Comparison of ENCODE assay signal across 34 cellular contexts in the genomic region with DNA sequence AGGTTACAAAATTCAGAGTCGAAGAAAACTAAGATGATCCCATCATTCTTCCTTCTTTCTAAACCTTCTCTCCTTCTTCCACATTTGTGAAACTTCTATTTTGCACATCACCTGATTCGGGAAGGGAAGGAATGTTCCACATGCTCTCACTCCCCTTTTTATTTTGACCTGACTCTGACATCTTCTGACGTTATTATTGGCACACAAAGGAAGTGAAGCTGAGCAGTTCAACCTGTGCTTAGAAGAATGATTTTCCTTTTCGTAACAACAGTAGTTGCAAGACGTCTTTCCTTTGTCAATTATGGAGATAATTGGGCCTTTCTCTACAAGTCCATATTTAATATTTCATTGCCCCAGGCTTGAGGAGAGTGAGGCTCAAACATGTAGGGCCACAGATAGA. TPM values are rescaled to one million over a fixed set of nuclear protein-coding genes. Genes with fewer than 3 reads are reported as not detected.
DNase-seq lines count a peak whose midpoint lies in the region; ATAC-seq, FAIRE-seq and TF ChIP-seq lines count a peak whose summit lies in the region.
"Had no signal": no experiment of that assay in that cellular context is flagged by ENCODE, and none has a peak within 500 bp of the region (broad histone marks: within the 10 kb centered on the region; RNA-seq: fewer than 3 reads in every experiment).

No MANE protein-coding gene starts in this region.

- H2AFZ ChIP-seq in GM23338 (no peak overlapping the region), astrocyte (ENCODE audit: low read depth, low read length) (no peak overlapping the region)

- FAIRE-seq in astrocyte (lab: Jason Lieb, UNC) = peak; percentile 41
- FAIRE-seq: GM12878, RCC 7860 had no signal

- H3K4me2 ChIP-seq in GM23338 (0 out of 2 replicates have a peak overlapping the region, but pooled peaks have one; percentile 39), astrocyte (ENCODE audit: low read length) (no peak overlapping the region)
- H3K4me2 ChIP-seq: KMS-11 had no signal

- H3K4me1 Mint-ChIP-seq in GM23338 = peaks cover 77% of the 10 kb centered on the region
- peaks cover 11% of the 10 kb centered on the region for H3K4me1 Mint-ChIP-seq in astrocyte (ENCODE audit: low read depth, unreplicated experiment)
- H3K4me1 Mint-ChIP-seq: activated naive CD8-positive, alpha-beta T cell treated with anti-CD3 and anti-CD28 coated beads for 36 hours; stimulated activated naive B cell treated with anti-CD40 and anti-IgM and Interleukin-4, amounts not matched to agents 10 μg/mL and 1 μg/mL and 100 μg/mL, for 72 hours had no signal

- no peak overlapping the region for H3K9ac ChIP-seq in astrocyte (ENCODE audit: low read length)
- H3K9ac ChIP-seq: KMS-11 had no signal

- H3K9me2 ChIP-seq in GM23338 (ENCODE audit: insufficient read depth) = no peaks in the 10 kb centered on the region

- H3K27me3 Mint-ChIP-seq in GM23338 (ENCODE audit: insufficient read depth, low read depth, poor library complexity) (peaks cover 6% of the 10 kb centered on the region), astrocyte (ENCODE audit: low read depth, unreplicated experiment) (peaks cover 6% of the 10 kb centered on the region)

- H3K9me3 ChIP-seq in astrocyte (ENCODE audit: insufficient read depth, low read depth, low read length) = no peaks in the 10 kb centered on the region
- H3K9me3 ChIP-seq: HAP-1, lower lobe of right lung, MG63 had no signal

- H3K36me3 ChIP-seq in GM23338 (ENCODE audit: insufficient read depth) = peaks cover 14% of the 10 kb centered on the region; the same call in 1 of the 2 replicates
- no peaks in the 10 kb centered on the region for H3K36me3 ChIP-seq in astrocyte (ENCODE audit: insufficient read depth, low read length)
- H3K36me3 ChIP-seq: cardiac muscle cell, lower lobe of right lung, MG63 had no signal

- H3K79me2 ChIP-seq in GM23338 (replicated peaks; ENCODE audit: insufficient read depth) = peaks cover 64% of the 10 kb centered on the region
- H3K79me2 ChIP-seq in astrocyte (ENCODE audit: insufficient read depth, low read length) = no peaks in the 10 kb centered on the region

- H3K36me3 Mint-ChIP-seq in GM23338 (ENCODE audit: low read depth) = peaks cover 60% of the 10 kb centered on the region
- H3K36me3 Mint-ChIP-seq in astrocyte (ENCODE audit: low read depth, unreplicated experiment) = no peaks in the 10 kb centered on the region
- H3K36me3 Mint-ChIP-seq: activated naive CD8-positive, alpha-beta T cell treated with anti-CD3 and anti-CD28 coated beads for 36 hours; natural killer cell treated with Interleukin-12 subunit alpha and Interleukin-12 subunit beta and Interleukin-15 and Interleukin-18, amount 100 ng/mL, for 72 hours; stimulated activated naive B cell treated with anti-CD40 and anti-IgM and Interleukin-4, amounts not matched to agents 10 μg/mL and 1 μg/mL and 100 μg/mL, for 72 hours had no signal

- H3K27ac Mint-ChIP-seq in GM23338 (no peak overlapping the region), astrocyte (ENCODE audit: unreplicated experiment) (no peak overlapping the region)
- H3K27ac Mint-ChIP-seq: activated naive CD8-positive, alpha-beta T cell treated with anti-CD3 and anti-CD28 coated beads for 36 hours; effector memory CD8-positive, alpha-beta T cell; natural killer cell treated with Interleukin-12 subunit alpha and Interleukin-12 subunit beta and Interleukin-15 and Interleukin-18, amount 100 ng/mL, for 72 hours; stimulated activated naive B cell treated with anti-CD40 and anti-IgM and Interleukin-4, amounts not matched to agents 10 μg/mL and 1 μg/mL and 100 μg/mL, for 72 hours had no signal

- H3K4me3 Mint-ChIP-seq in GM23338 (no peak overlapping the region), astrocyte (ENCODE audit: unreplicated experiment) (no peak overlapping the region)
- H3K4me3 Mint-ChIP-seq: activated naive CD8-positive, alpha-beta T cell treated with anti-CD3 and anti-CD28 coated beads for 36 hours; effector memory CD8-positive, alpha-beta T cell; natural killer cell treated with Interleukin-12 subunit alpha and Interleukin-12 subunit beta and Interleukin-15 and Interleukin-18, amount 100 ng/mL, for 72 hours; stimulated activated naive B cell treated with anti-CD40 and anti-IgM and Interleukin-4, amounts not matched to agents 10 μg/mL and 1 μg/mL and 100 μg/mL, for 72 hours had no signal

- no peak for ATAC-seq in GM23338
- ATAC-seq in GM21717 (IDR thresholded peaks at IDR 0.05; ENCODE audit: unreplicated experiment) = no peak
- no peak for ATAC-seq in HG03097 (IDR thresholded peaks at IDR 0.05; ENCODE audit: low FRiP score, unreplicated experiment)
- no peak for ATAC-seq in HG02970 (IDR thresholded peaks at IDR 0.05; ENCODE audit: low FRiP score, unreplicated experiment)
- ATAC-seq: effector memory CD8-positive, alpha-beta T cell; GM12878; natural killer cell treated with Interleukin-12 subunit alpha and Interleukin-12 subunit beta and Interleukin-15 and Interleukin-18, amount 100 ng/mL, for 72 hours; stimulated activated naive B cell treated with anti-CD40 and anti-IgM and Interleukin-4, amounts not matched to agents 10 μg/mL and 1 μg/mL and 100 μg/mL, for 72 hours had no signal

- H3K27ac ChIP-seq in GM23338 (ENCODE audit: low read depth) (0 out of 2 replicates have a peak overlapping the region, but pooled peaks have one; percentile 90), astrocyte (ENCODE audit: low read depth, low read length) (no peak overlapping the region), layer of hippocampus (ENCODE audit: low read depth, low read length) (peak overlapping the region; percentile 42), substantia nigra (ENCODE audit: low read depth, low read length, poor library complexity, severe bottlenecking) (peak overlapping the region; percentile 32)
- H3K27ac ChIP-seq: cardiac muscle cell, coronary artery, KMS-11, lower lobe of right lung, WERI-Rb-1 had no signal

- H3K4me1 ChIP-seq in GM23338 (ENCODE audit: insufficient read depth) (peaks cover 51% of the 10 kb centered on the region), astrocyte (ENCODE audit: insufficient read depth, low read length) (no peaks in the 10 kb centered on the region)

- no peak for TF ChIP-seq CTCF in GM23338 (conservative IDR thresholded peaks at IDR 0.05; ENCODE audit: low read depth in 2 of 2)
- no peak for TF ChIP-seq CTCF in astrocyte (IDR thresholded peaks at IDR 0.05; ENCODE audit: insufficient read depth, low read depth, low read length)

- no peak for DNase-seq in GM23338 (ENCODE audit: low spot score)
- no peak for DNase-seq in astrocyte (ENCODE audit: low read depth)
- no peak for DNase-seq in substantia nigra (lab: John Stamatoyannopoulos, UW)
- DNase-seq: activated CD4-positive, alpha-beta T cell treated with anti-CD3 and anti-CD28 coated beads for 48 hours; activated effector memory CD4-positive, alpha-beta T cell treated with anti-CD3 and anti-CD28 coated beads, Interleukin-2, amount 50 U/mL, for 16 hours; activated naive CD8-positive, alpha-beta T cell treated with anti-CD3 and anti-CD28 coated beads for 36 hours; activated T-cell treated with anti-CD3 and anti-CD28 coated beads, Interleukin-2, amount 50 U/mL, for 1 hour; aorta; effector memory CD8-positive, alpha-beta T cell; EL; erythroblast; foreskin melanocyte; kidney glomerular epithelial cell; lower lobe of right lung; MG63; NCI-H1417 treated with DMSO at 0.1 percent for 48 hours; NCI-H345; NCI-H69; occipital lobe; stimulated activated naive B cell treated with anti-CD40 and anti-IgM and Interleukin-4, amounts not matched to agents 10 μg/mL and 1 μg/mL and 100 μg/mL, for 72 hours; T1000; WERI-Rb-1 had no signal

- H3K4me3 ChIP-seq in GM23338 = no peak overlapping the region
- H3K4me3 ChIP-seq in astrocyte (ENCODE audit: insufficient read depth, low read depth, low read length) = no peak overlapping the region
- H3K4me3 ChIP-seq: cardiac muscle cell, coronary artery, GM12878, HAP-1, lower lobe of right lung, MG63, skin epidermis had no signal

- H3F3A ChIP-seq in GM23338 (replicated peaks; ENCODE audit: low read depth) = peaks cover 16% of the 10 kb centered on the region

- H4K20me1 ChIP-seq in GM23338 (replicated peaks; ENCODE audit: insufficient read depth) (peaks cover 8% of the 10 kb centered on the region; the same call in 1 of the 2 replicates), astrocyte (ENCODE audit: insufficient read depth, low read length) (no peaks in the 10 kb centered on the region)

- no peaks in the 10 kb centered on the region for H3K27me3 ChIP-seq in GM23338 (ENCODE audit: insufficient read depth)
- H3K27me3 ChIP-seq in astrocyte (ENCODE audit: insufficient read depth, low read length) = peaks cover 16% of the 10 kb centered on the region
- H3K27me3 ChIP-seq in layer of hippocampus (ENCODE audit: control insufficient read depth, insufficient read depth, low read length) = no peaks in the 10 kb centered on the region
- H3K27me3 ChIP-seq: cardiac muscle cell, MG63 had no signal

- H3K9me3 Mint-ChIP-seq in GM23338 (no peaks in the 10 kb centered on the region; the same call in 2 of the 3 replicates), astrocyte (ENCODE audit: unreplicated experiment) (peaks cover 5% of the 10 kb centered on the region)
- H3K9me3 Mint-ChIP-seq: activated naive CD8-positive, alpha-beta T cell treated with anti-CD3 and anti-CD28 coated beads for 36 hours; effector memory CD8-positive, alpha-beta T cell; natural killer cell treated with Interleukin-12 subunit alpha and Interleukin-12 subunit beta and Interleukin-15 and Interleukin-18, amount 100 ng/mL, for 72 hours; stimulated activated naive B cell treated with anti-CD40 and anti-IgM and Interleukin-4, amounts not matched to agents 10 μg/mL and 1 μg/mL and 100 μg/mL, for 72 hours had no signal

TF ChIP-seq in GM23338, 12 proteins besides CTCF, POLR2A, EP300 and RAD21:
- no peak for TF ChIP-seq EZH2 (IDR thresholded peaks at IDR 0.05; ENCODE audit: low read depth, unreplicated experiment)

RNA-seq across cellular contexts. Expression of a gene that starts 18.0 kb away (rescaled TPM):
- 84.1 and 109 TPM in 2 replicates for total RNA-seq in GM23338 (2014; rRNA removed; shearing (Covaris generic))
- polyA plus RNA-seq in GM23338 (2016; fragmentation: Nextera tagmentation; extraction: Ambion mirVana) = 35.9 and 37.7 TPM in 2 replicates
- total RNA-seq in astrocyte = 0.96 and 1.1 TPM in 2 replicates
- total RNA-seq: GM12878; natural killer cell treated with Interleukin-12 subunit alpha and Interleukin-12 subunit beta and Interleukin-15 and Interleukin-18, amount 100 ng/mL, for 72 hours had no signal
- polyA plus RNA-seq: GM12878 had no signal

Comparison
In these comparisons a context has a peak if more than half of its experiments do, and no peak if none do; other contexts are left out.
1. RNA of a gene that starts 18.0 kb away (total RNA-seq): 84.1 to 109 TPM in GM23338; 0.96 to 1.1 TPM in astrocyte; every median in the first group is over 10 times any median in the second.